In the genomic region with DNA sequence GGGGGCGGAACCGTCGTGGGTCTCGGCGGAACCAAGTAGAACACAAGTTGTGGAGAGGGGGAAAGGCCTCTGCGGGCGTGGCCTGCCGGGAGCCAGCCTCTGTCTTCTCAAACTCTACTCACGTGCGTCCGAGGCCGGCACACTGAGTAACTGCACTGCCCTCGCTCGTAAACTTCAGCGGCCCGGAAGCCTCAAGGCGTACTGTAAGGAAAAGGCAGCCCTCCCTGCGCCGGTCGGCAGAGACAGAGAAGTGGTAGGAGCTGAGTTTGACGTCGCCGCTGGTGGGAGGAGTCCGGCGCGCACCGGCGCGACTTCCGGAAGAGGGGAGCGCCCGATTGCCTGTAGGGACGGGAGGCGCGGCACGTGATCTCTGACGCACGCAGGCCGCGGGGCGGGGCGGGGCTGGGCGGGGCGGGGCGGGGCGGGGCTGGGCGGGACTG, we compare ENCODE assay signal across 8 cellular contexts. TPM values are rescaled to one million over a fixed set of nuclear protein-coding genes. Genes with fewer than 3 reads are reported as not detected.
A peak's percentile ranks its signal among the peaks of the same experiment; 100 is the strongest.
DNase-seq lines count a peak whose midpoint lies in the region; ATAC-seq and TF ChIP-seq lines count a peak whose summit lies in the region.

A gene with protein sequence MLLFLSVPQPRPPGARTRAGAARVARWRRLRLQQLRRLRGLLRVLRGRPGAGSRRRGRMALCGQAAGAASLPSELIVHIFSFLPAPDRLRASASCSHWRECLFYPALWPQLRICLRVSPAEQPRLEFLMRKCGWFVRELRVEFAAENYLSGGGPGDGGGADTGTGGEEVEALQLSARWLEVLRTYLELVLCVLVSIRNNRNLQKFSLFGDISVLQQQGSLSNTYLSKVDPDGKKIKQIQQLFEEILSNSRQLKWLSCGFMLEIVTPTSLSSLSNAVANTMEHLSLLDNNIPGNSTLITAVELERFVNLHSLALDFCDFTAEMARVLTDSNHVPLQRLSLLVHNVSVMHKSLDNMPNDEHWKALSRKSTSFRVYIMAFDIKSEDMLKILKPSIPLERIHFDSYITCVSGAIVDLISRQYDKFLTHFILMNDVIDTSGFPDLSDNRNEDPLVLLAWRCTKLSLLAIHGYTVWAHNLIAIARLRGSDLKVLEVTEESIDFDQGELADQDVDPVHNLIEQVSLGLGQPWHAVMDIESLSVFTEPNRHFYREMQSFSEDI (minus strand): TSS at position 255 of the 440 bp plus-strand sequence. CDS start 271 bp downstream, outside the sequence.

- TF ChIP-seq CTCF in PC-3 (conservative IDR thresholded peaks at IDR 0.05; ENCODE audit: low read depth, low read length), result no peak

- no peaks in the 10 kb centered on the region for H3K27me3 ChIP-seq in PC-3 (ENCODE audit: low read length)
- H3K27me3 ChIP-seq in mucosa of rectum (ENCODE audit: control insufficient read depth in 2 of 2, insufficient read depth in 2 of 2, low read length in 2 of 2), result no peaks in the 10 kb centered on the region

- H3K9me2 ChIP-seq in PC-3 (replicated peaks; ENCODE audit: low read length), result no peaks in the 10 kb centered on the region

- ATAC-seq in GM21717 (IDR thresholded peaks at IDR 0.05; ENCODE audit: unreplicated experiment), result peak; percentile 84
- ATAC-seq in PC-3, result peak; percentile 80

- H3K9ac ChIP-seq in PC-3 (ENCODE audit: low read length), result peak within 1 kb of the TSS; percentile 98
- peak within 1 kb of the TSS; percentile 90 to 97 for H3K9ac ChIP-seq in mucosa of rectum (ENCODE audit: low read depth in 1 of 2, low read length in 2 of 2)

- DNase-seq in DMS 273 (lab: John Stamatoyannopoulos, UW; ENCODE audit: unreplicated experiment) (peak; percentile 96), PC-3 (peak; percentile 92), erythroblast (lab: John Stamatoyannopoulos, UW) (peak; percentile 98)
- DNase-seq in Jurkat, Clone E6-1 (ENCODE audit: low read depth, low spot score), result peak; percentile 94
- DNase-seq in activated T-cell treated with anti-CD3 and anti-CD28 coated beads, Interleukin-2, amount 50 U/mL, for 1 hour, result peak; percentile 98
- DNase-seq in stimulated activated CD8-positive, alpha-beta memory T cell treated with anti-CD3 and anti-CD28 coated beads, Interleukin-4, amount 100 ng/mL, for 4 hours (ENCODE audit: low read depth in 2 of 2, low spot score in 1 of 2), result peak; percentile 88 to 93

- TF ChIP-seq POLR2A in erythroblast (IDR thresholded peaks at IDR 0.05; ENCODE audit: low read length), result peak; percentile 68

- H3K27ac ChIP-seq in PC-3 (ENCODE audit: low read length), result peak within 1 kb of the TSS; percentile 96
- peak within 1 kb of the TSS; percentile 99 for H3K27ac ChIP-seq in mucosa of rectum (ENCODE audit: low read depth in 2 of 2, low read length in 2 of 2)

- H2AFZ ChIP-seq in PC-3 (ENCODE audit: low read length), result peak within 1 kb of the TSS; percentile 98

- peak within 1 kb of the TSS; percentile 94 for H3K4me2 ChIP-seq in PC-3 (ENCODE audit: low read length)

- H3K79me2 ChIP-seq in PC-3 (ENCODE audit: low read length), result peaks cover 38% of the 10 kb centered on the region

- POLR2A ChIA-PET in PC-3 (lab: Charles Lee; ENCODE audit: unreplicated experiment), result interaction anchor here (1.4 kb wide), 1 partner anchor 329 kb away, joined by 5 read pairs; a partner anchor contains a TSS

- peak within 1 kb of the TSS; percentile 86 for H3K4me3 ChIP-seq in Jurkat, Clone E6-1 (ENCODE audit: low read length)
- H3K4me3 ChIP-seq in PC-3 (ENCODE audit: low read length) (peak within 1 kb of the TSS; percentile 95), mucosa of rectum (ENCODE audit: low read length in 2 of 2) (peak within 1 kb of the TSS; percentile 84 to 92)

- H3K4me1 ChIP-seq in PC-3 (ENCODE audit: insufficient read depth, low read length) (peaks cover 25% of the 10 kb centered on the region), mucosa of rectum (ENCODE audit: control insufficient read depth in 2 of 2, insufficient read depth in 2 of 2, low read length in 2 of 2) (peaks cover 16 to 24% of the 10 kb centered on the region in 2 donors)

- CTCF ChIA-PET in PC-3 (lab: Charles Lee), result interaction anchor here (0.6 kb wide), 1 partner anchor 65 kb away, joined by 5 read pairs; no protein-coding TSS in a partner anchor

- no peaks in the 10 kb centered on the region for H3F3A ChIP-seq in PC-3 (ENCODE audit: low read length, unreplicated experiment)

- H3K36me3 ChIP-seq in PC-3 (ENCODE audit: low read depth, low read length), result no peaks in the 10 kb centered on the region
- no peaks in the 10 kb centered on the region for H3K36me3 ChIP-seq in mucosa of rectum (ENCODE audit: control insufficient read depth in 2 of 2, insufficient read depth in 2 of 2, low read length in 2 of 2)

- intact Hi-C loops in PC-3 (cut with micrococcal nuclease), result loop anchor here (1.0 to 2.0 kb wide), 2 partner anchors 165 to 329 kb away; a partner anchor contains a TSS

- peaks cover 10% of the 10 kb centered on the region; the same call in 1 of the 2 replicates for H4K20me1 ChIP-seq in PC-3 (ENCODE audit: low read length)

- H3K9me3 ChIP-seq in PC-3 (ENCODE audit: low read length) (no peaks in the 10 kb centered on the region), mucosa of rectum (ENCODE audit: control insufficient read depth in 2 of 2, low read length in 2 of 2) (no peaks in the 10 kb centered on the region)

- no TSS peak for BruUV-seq in PC-3 (replicated peaks; lab: Mats Ljungman, UMichigan)

RNA-seq across cellular contexts. Expression of the gene that starts here (rescaled TPM):
- polyA plus RNA-seq in Jurkat, Clone E6-1 (2012; ENCODE audit: insufficient read depth, insufficient read length), result 19.3 TPM
- total RNA-seq in PC-3 (2014; rRNA removed), result 21.9 and 26.9 TPM in 2 replicates

Comparison
In these comparisons a context has a peak if more than half of its experiments do, and no peak if none do; other contexts are left out.
1. Peak in every context shown above with its lines: DNase-seq, ATAC-seq, H3K4me3 ChIP-seq and H3K27ac ChIP-seq.